21 cellular contexts compared by ENCODE assay signal in the genomic region with DNA sequence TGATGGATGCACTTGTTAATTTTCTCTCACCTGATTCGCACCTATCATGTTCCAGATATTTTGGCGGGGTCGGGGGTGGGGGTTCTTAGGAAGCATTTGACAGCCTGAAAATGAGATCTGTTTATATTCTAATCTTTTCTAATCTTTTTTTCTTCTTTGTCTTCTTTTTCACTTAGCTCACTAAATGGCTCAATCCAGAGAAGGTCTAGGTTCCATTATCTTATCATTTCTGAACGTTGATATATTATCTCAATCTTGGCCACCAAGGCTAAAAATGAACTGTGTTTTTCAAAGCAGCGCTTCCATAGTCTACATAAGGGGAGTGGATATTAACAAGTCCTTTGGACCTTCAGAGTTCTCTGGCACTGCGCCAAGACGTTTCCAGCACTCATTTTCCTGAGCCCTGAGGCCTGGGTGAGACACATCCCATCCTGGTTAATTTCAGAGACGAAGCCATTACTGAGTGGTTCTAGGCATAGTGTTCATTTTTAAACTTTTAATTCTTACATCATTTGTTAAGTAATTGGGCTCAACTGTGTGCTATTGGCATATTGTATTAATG.
A peak's percentile ranks its signal among the peaks of the same experiment; 100 is the strongest.
DNase-seq lines count a peak whose midpoint lies in the region; ATAC-seq and TF ChIP-seq lines count a peak whose summit lies in the region.
"Had no signal": no experiment of that assay in that cellular context is flagged by ENCODE, and none has a peak within 500 bp of the region (broad histone marks: within the 10 kb centered on the region; RNA-seq: fewer than 3 reads in every experiment).

No MANE protein-coding gene starts in this region.

- no peaks in the 10 kb centered on the region for H3K36me3 ChIP-seq in hepatocyte (replicated peaks; ENCODE audit: insufficient read depth, low read depth)
- H3K36me3 ChIP-seq: BLaER1 treated with 17β-estradiol and CSF1 and Interleukin-3, amounts not matched to agents 10 nM and 100 nM; MG63 had no signal

- no peaks in the 10 kb centered on the region for H4K20me1 ChIP-seq in hepatocyte (ENCODE audit: insufficient read depth, poor library complexity, severe bottlenecking)
- H4K20me1 ChIP-seq: BLaER1 treated with 17β-estradiol and CSF1 and Interleukin-3, amounts not matched to agents 10 nM and 100 nM had no signal

- TF ChIP-seq CTCF in hepatocyte (IDR thresholded peaks at IDR 0.05; ENCODE audit: poor library complexity): no peak

- 65% methylated on average over 8 of the region's 8 CpGs for WGBS in hepatocyte (ENCODE audit: low lambda C conversion rate, missing lambda C conversion rate)

- no peak overlapping the region for H3K4me3 ChIP-seq in hepatocyte
- H3K4me3 ChIP-seq: BLaER1 treated with 17β-estradiol and CSF1 and Interleukin-3, amounts not matched to agents 10 nM and 100 nM; MG63 had no signal

- peak; percentile 54 for DNase-seq in NCI-H82 (lab: John Stamatoyannopoulos, UW)
- DNase-seq in NCI-H82 treated with DMSO at 0.1 percent for 48 hours (lab: John Stamatoyannopoulos, UW; ENCODE audit: unreplicated experiment): no peak
- peak; percentile 0 for DNase-seq in ELR (ENCODE audit: low read depth)
- peak; percentile 29 for DNase-seq in SK-N-DZ (ENCODE audit: low spot score)
- peak; percentile 57 for DNase-seq in hepatocyte (ENCODE audit: low spot score)
- DNase-seq in stimulated activated naive CD8-positive, alpha-beta T cell treated with anti-CD3 and anti-CD28 coated beads, Interleukin-15, Interleukin-2, amounts not matched to agents 100 U/mL and 50 U/mL, for 24 hours: no peak
- DNase-seq in C1 segment of cervical spinal cord (lab: John Stamatoyannopoulos, UW): no peak
- no peak for DNase-seq in activated CD4-positive, alpha-beta T cell treated with anti-CD3 and anti-CD28 coated beads, Interleukin-2, amount 50 U/mL, for 1 hour
- DNase-seq: CD8-positive, alpha-beta memory T cell; DMS79 treated with DMSO at 0.1 percent for 48 hours; H9; IMR-90; Kasumi-1; MG63; NCI-H1048; NCI-H1436; NCI-H1930; NCI-H524; T-helper 1 cell had no signal

- no peaks in the 10 kb centered on the region for H3K9me3 ChIP-seq in hepatocyte (ENCODE audit: low read depth)

- no peaks in the 10 kb centered on the region for H3K79me2 ChIP-seq in hepatocyte

- H3K4me2 ChIP-seq in hepatocyte: no peak overlapping the region
- H3K4me2 ChIP-seq: BLaER1 treated with 17β-estradiol and CSF1 and Interleukin-3, amounts not matched to agents 10 nM and 100 nM had no signal

- H3K27me3 ChIP-seq in hepatocyte: no peaks in the 10 kb centered on the region
- H3K27me3 ChIP-seq: BLaER1 treated with 17β-estradiol and CSF1 and Interleukin-3, amounts not matched to agents 10 nM and 100 nM; MG63 had no signal

- no peaks in the 10 kb centered on the region for H3K4me1 ChIP-seq in hepatocyte (ENCODE audit: insufficient read depth)
- H3K4me1 ChIP-seq: BLaER1 treated with 17β-estradiol and CSF1 and Interleukin-3, amounts not matched to agents 10 nM and 100 nM had no signal

- H2AFZ ChIP-seq in hepatocyte: no peak overlapping the region

- H3K9me2 ChIP-seq in hepatocyte (replicated peaks; ENCODE audit: insufficient read depth): no peaks in the 10 kb centered on the region

- ATAC-seq in stimulated activated naive CD8-positive, alpha-beta T cell treated with anti-CD3 and anti-CD28 coated beads, Interleukin-15, Interleukin-2, amounts not matched to agents 100 U/mL and 50 U/mL, for 24 hours: no peak

- no peak overlapping the region for H3K27ac ChIP-seq in hepatocyte
- H3K27ac ChIP-seq: BLaER1 treated with 17β-estradiol and CSF1 and Interleukin-3, amounts not matched to agents 10 nM and 100 nM; HL-60 had no signal

Comparison
In these comparisons a context has a peak if more than half of its experiments do, and no peak if none do; other contexts are left out.
1. DNase-seq: peak in NCI-H82 (single experiment), ELR (single experiment), SK-N-DZ (single experiment) and hepatocyte (single experiment); none in NCI-H82 treated with DMSO at 0.1 percent for 48 hours (single experiment), stimulated activated naive CD8-positive, alpha-beta T cell treated with anti-CD3 and anti-CD28 coated beads, Interleukin-15, Interleukin-2, amounts not matched to agents 100 U/mL and 50 U/mL, for 24 hours (single experiment), C1 segment of cervical spinal cord (0 of 14) and activated CD4-positive, alpha-beta T cell treated with anti-CD3 and anti-CD28 coated beads, Interleukin-2, amount 50 U/mL, for 1 hour (single experiment).